Comparison of ENCODE assay signal across 1 cellular context in the genomic region with DNA sequence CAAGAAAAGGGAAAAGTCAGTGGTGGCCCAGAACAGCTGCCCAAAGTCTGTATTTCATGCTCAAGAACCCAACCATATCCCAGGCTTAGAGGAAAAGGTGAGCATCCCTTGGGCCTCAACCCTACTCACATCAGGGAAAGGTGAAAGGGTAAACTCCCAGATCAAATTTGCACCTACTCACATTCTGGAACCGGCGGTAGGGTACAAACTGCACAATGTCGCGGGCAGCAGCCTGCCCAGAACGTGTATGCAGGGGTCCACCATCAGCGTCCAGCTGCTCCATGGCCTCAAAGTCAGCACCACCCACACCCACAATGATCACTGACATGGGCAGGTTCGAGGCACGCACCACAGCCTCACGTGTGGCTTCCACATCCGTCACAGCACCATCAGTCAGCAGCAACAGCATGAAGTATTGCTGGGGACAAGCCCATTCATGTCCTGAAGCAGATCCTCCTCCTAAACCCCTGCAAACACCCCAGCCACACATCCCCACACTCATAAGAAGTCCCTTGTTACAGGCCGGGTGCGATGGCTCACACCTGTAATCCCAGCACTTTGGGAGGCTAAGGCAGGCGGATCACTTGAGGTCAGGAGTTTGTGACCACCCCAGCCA.
A peak's percentile ranks its signal among the peaks of the same experiment; 100 is the strongest.
TF ChIP-seq lines count a peak whose summit lies in the region.

No MANE protein-coding gene starts in this region.

TF ChIP-seq in HepG2, 621 proteins besides CTCF, POLR2A, EP300 and RAD21 (continues in another document):
- no peak for TF ChIP-seq GLMP (CRISPR knock-in tag; IDR thresholded peaks at IDR 0.05; ENCODE audit: borderline replicate concordance)
- TF ChIP-seq POLR2AphosphoS5 (IDR thresholded peaks at IDR 0.05; ENCODE audit: low read depth, low read length) = 0 out of 2 replicates have a peak, but pooled peaks have one; percentile 8
- no peak for TF ChIP-seq XRCC5 (optimal IDR thresholded peaks at IDR 0.05; ENCODE audit: low read length)
- TF ChIP-seq BRCA1 (CRISPR knock-in tag; IDR thresholded peaks at IDR 0.05) = no peak
- no peak for TF ChIP-seq MTF1 (CRISPR knock-in tag; IDR thresholded peaks at IDR 0.05)
- no peak for TF ChIP-seq CEBPB (IDR thresholded peaks at IDR 0.05; ENCODE audit: borderline replicate concordance, low read depth, low read length)
- TF ChIP-seq ZNF280B (CRISPR knock-in tag; IDR thresholded peaks at IDR 0.05; ENCODE audit: borderline replicate concordance) = peak; percentile 45; the same call in 1 of the 2 replicates
- TF ChIP-seq, protein P1, sequence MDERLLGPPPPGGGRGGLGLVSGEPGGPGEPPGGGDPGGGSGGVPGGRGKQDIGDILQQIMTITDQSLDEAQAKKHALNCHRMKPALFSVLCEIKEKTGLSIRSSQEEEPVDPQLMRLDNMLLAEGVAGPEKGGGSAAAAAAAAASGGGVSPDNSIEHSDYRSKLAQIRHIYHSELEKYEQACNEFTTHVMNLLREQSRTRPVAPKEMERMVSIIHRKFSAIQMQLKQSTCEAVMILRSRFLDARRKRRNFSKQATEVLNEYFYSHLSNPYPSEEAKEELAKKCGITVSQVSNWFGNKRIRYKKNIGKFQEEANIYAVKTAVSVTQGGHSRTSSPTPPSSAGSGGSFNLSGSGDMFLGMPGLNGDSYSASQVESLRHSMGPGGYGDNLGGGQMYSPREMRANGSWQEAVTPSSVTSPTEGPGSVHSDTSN (CRISPR knock-in tag; IDR thresholded peaks at IDR 0.05) = no peak
- no peak for TF ChIP-seq ZNF780A (CRISPR knock-in tag; IDR thresholded peaks at IDR 0.05)
- no peak for TF ChIP-seq ZNF790 (CRISPR knock-in tag; IDR thresholded peaks at IDR 0.05; ENCODE audit: borderline replicate concordance)
- TF ChIP-seq CAMTA2 (CRISPR knock-in tag; IDR thresholded peaks at IDR 0.05; ENCODE audit: borderline replicate concordance) = no peak
- peak; percentile 33; the same call in 1 of the 2 replicates for TF ChIP-seq ZSCAN21 (CRISPR knock-in tag; IDR thresholded peaks at IDR 0.05; ENCODE audit: borderline replicate concordance)
- TF ChIP-seq NCOR1 (IDR thresholded peaks at IDR 0.05; ENCODE audit: borderline replicate concordance, low read length) = no peak
- no peak for TF ChIP-seq GFI1 (CRISPR knock-in tag; IDR thresholded peaks at IDR 0.05; ENCODE audit: borderline replicate concordance)
- TF ChIP-seq, protein P2, sequence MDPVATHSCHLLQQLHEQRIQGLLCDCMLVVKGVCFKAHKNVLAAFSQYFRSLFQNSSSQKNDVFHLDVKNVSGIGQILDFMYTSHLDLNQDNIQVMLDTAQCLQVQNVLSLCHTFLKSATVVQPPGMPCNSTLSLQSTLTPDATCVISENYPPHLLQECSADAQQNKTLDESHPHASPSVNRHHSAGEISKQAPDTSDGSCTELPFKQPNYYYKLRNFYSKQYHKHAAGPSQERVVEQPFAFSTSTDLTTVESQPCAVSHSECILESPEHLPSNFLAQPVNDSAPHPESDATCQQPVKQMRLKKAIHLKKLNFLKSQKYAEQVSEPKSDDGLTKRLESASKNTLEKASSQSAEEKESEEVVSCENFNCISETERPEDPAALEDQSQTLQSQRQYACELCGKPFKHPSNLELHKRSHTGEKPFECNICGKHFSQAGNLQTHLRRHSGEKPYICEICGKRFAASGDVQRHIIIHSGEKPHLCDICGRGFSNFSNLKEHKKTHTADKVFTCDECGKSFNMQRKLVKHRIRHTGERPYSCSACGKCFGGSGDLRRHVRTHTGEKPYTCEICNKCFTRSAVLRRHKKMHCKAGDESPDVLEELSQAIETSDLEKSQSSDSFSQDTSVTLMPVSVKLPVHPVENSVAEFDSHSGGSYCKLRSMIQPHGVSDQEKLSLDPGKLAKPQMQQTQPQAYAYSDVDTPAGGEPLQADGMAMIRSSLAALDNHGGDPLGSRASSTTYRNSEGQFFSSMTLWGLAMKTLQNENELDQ (CRISPR knock-in tag; IDR thresholded peaks at IDR 0.05; ENCODE audit: borderline replicate concordance) = no peak
- TF ChIP-seq, protein P3, sequence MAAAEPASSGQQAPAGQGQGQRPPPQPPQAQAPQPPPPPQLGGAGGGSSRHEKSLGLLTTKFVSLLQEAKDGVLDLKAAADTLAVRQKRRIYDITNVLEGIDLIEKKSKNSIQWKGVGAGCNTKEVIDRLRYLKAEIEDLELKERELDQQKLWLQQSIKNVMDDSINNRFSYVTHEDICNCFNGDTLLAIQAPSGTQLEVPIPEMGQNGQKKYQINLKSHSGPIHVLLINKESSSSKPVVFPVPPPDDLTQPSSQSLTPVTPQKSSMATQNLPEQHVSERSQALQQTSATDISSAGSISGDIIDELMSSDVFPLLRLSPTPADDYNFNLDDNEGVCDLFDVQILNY (CRISPR knock-in tag; conservative IDR thresholded peaks at IDR 0.05) = no peak
- TF ChIP-seq MATR3 (CRISPR knock-in tag; IDR thresholded peaks at IDR 0.05) = no peak
- no peak for TF ChIP-seq RORA (CRISPR knock-in tag; IDR thresholded peaks at IDR 0.05)
- no peak for TF ChIP-seq POLR2AphosphoS2 (IDR thresholded peaks at IDR 0.05; ENCODE audit: low read depth, low read length)
- no peak for TF ChIP-seq IKZF1 (IDR thresholded peaks at IDR 0.05)
- TF ChIP-seq, protein P4, sequence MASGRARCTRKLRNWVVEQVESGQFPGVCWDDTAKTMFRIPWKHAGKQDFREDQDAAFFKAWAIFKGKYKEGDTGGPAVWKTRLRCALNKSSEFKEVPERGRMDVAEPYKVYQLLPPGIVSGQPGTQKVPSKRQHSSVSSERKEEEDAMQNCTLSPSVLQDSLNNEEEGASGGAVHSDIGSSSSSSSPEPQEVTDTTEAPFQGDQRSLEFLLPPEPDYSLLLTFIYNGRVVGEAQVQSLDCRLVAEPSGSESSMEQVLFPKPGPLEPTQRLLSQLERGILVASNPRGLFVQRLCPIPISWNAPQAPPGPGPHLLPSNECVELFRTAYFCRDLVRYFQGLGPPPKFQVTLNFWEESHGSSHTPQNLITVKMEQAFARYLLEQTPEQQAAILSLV (CRISPR knock-in tag; IDR thresholded peaks at IDR 0.05; ENCODE audit: borderline replicate concordance) = no peak
- TF ChIP-seq FOXO4 (CRISPR knock-in tag; conservative IDR thresholded peaks at IDR 0.05) = 0 out of 2 replicates have a peak, but pooled peaks have one; percentile 61
- TF ChIP-seq MBNL3 (CRISPR knock-in tag; conservative IDR thresholded peaks at IDR 0.05) = no peak
- no peak for TF ChIP-seq ELF4 (CRISPR knock-in tag; IDR thresholded peaks at IDR 0.05; ENCODE audit: borderline replicate concordance)
- no peak for TF ChIP-seq FOXK1 (CRISPR knock-in tag; IDR thresholded peaks at IDR 0.05; ENCODE audit: borderline replicate concordance, low read depth)
- TF ChIP-seq BORCS8-MEF2B (CRISPR knock-in tag; IDR thresholded peaks at IDR 0.05) = no peak
- 0 out of 2 replicates have a peak, but pooled peaks have one; percentile 35 for TF ChIP-seq HES4 (CRISPR knock-in tag; IDR thresholded peaks at IDR 0.05; ENCODE audit: borderline replicate concordance)
- no peak for TF ChIP-seq KLF13 (CRISPR knock-in tag; IDR thresholded peaks at IDR 0.05)
- no peak for TF ChIP-seq ZNF264 (CRISPR knock-in tag; IDR thresholded peaks at IDR 0.05)
- no peak for TF ChIP-seq BATF2 (CRISPR knock-in tag; IDR thresholded peaks at IDR 0.05)
- peak; percentile 56 for TF ChIP-seq AGO2 (optimal IDR thresholded peaks at IDR 0.05; ENCODE audit: low read depth, low read length)
- 0 out of 2 replicates have a peak, but pooled peaks have one; percentile 20 for TF ChIP-seq KDM5B (CRISPR knock-in tag; IDR thresholded peaks at IDR 0.05; ENCODE audit: borderline replicate concordance)
- peak; percentile 18; the same call in 1 of the 2 replicates for TF ChIP-seq POLR2G (IDR thresholded peaks at IDR 0.05; ENCODE audit: low read depth, low read length)
- no peak for TF ChIP-seq MTF2 (CRISPR knock-in tag; IDR thresholded peaks at IDR 0.05; ENCODE audit: borderline replicate concordance)
- no peak for TF ChIP-seq PRMT3 (CRISPR knock-in tag; IDR thresholded peaks at IDR 0.05; ENCODE audit: borderline replicate concordance, low read depth)
- TF ChIP-seq, protein P5, sequence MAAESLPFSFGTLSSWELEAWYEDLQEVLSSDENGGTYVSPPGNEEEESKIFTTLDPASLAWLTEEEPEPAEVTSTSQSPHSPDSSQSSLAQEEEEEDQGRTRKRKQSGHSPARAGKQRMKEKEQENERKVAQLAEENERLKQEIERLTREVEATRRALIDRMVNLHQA (CRISPR knock-in tag; IDR thresholded peaks at IDR 0.05) = no peak
- TF ChIP-seq, protein P6, sequence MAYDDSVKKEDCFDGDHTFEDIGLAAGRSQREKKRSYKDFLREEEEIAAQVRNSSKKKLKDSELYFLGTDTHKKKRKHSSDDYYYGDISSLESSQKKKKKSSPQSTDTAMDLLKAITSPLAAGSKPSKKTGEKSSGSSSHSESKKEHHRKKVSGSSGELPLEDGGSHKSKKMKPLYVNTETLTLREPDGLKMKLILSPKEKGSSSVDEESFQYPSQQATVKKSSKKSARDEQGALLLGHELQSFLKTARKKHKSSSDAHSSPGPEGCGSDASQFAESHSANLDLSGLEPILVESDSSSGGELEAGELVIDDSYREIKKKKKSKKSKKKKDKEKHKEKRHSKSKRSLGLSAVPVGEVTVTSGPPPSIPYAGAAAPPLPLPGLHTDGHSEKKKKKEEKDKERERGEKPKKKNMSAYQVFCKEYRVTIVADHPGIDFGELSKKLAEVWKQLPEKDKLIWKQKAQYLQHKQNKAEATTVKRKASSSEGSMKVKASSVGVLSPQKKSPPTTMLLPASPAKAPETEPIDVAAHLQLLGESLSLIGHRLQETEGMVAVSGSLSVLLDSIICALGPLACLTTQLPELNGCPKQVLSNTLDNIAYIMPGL (CRISPR knock-in tag; IDR thresholded peaks at IDR 0.05; ENCODE audit: borderline replicate concordance in 1 of 2, low read depth in 1 of 2) = no peak
- TF ChIP-seq PAF1 (CRISPR knock-in tag; IDR thresholded peaks at IDR 0.05) = 0 out of 2 replicates have a peak, but pooled peaks have one; percentile 46
- TF ChIP-seq ZNF513 (CRISPR knock-in tag; conservative IDR thresholded peaks at IDR 0.05) = no peak
- TF ChIP-seq ZNF558 (CRISPR knock-in tag; IDR thresholded peaks at IDR 0.05; ENCODE audit: borderline replicate concordance) = no peak
- TF ChIP-seq MAX (IDR thresholded peaks at IDR 0.05) = no peak
- no peak for TF ChIP-seq MEIS2 (CRISPR knock-in tag; IDR thresholded peaks at IDR 0.05)
- TF ChIP-seq ZNF296 (CRISPR knock-in tag; conservative IDR thresholded peaks at IDR 0.05) = 0 out of 2 replicates have a peak, but pooled peaks have one; percentile 17
- TF ChIP-seq TCF7L2 (IDR thresholded peaks at IDR 0.05; ENCODE audit: low read depth, low read length) = no peak
- TF ChIP-seq ZNF205 (CRISPR knock-in tag; IDR thresholded peaks at IDR 0.05) = no peak
- no peak for TF ChIP-seq ZMAT3 (CRISPR knock-in tag; conservative IDR thresholded peaks at IDR 0.05)
- TF ChIP-seq CENPBD1 (CRISPR knock-in tag; IDR thresholded peaks at IDR 0.05; ENCODE audit: borderline replicate concordance, low read depth) = no peak
- TF ChIP-seq ZNF143 (CRISPR knock-in tag; IDR thresholded peaks at IDR 0.05) = no peak
- no peak for TF ChIP-seq ZNF326 (CRISPR knock-in tag; IDR thresholded peaks at IDR 0.05; ENCODE audit: borderline replicate concordance)
- no peak for TF ChIP-seq CENPX (CRISPR knock-in tag; IDR thresholded peaks at IDR 0.05)
- 0 out of 2 replicates have a peak, but pooled peaks have one; percentile 45 for TF ChIP-seq ZNF354B (CRISPR knock-in tag; IDR thresholded peaks at IDR 0.05)
